Comparison of ENCODE assay signal across 17 cellular contexts in genomic region chr17:83109386-83109785, GRCh38. TPM values are rescaled to one million over a fixed set of nuclear protein-coding genes. Genes with fewer than 3 reads are reported as not detected.
DNase-seq lines count a peak whose midpoint lies in the region; ATAC-seq and TF ChIP-seq lines count a peak whose summit lies in the region.
"Had no signal": no experiment of that assay in that cellular context is flagged by ENCODE, and none has a peak within 500 bp of the region (broad histone marks: within the 10 kb centered on the region; RNA-seq: fewer than 3 reads in every experiment).

No MANE protein-coding gene starts in this region.

- H3K27me3 ChIP-seq in RWPE2 (ENCODE audit: insufficient read depth, poor library complexity, severe bottlenecking), result no peaks in the 10 kb centered on the region
- H3K27me3 ChIP-seq in esophagus muscularis mucosa, result peaks cover 0 to 19% (median 0%) of the 10 kb centered on the region in 4 donors
- no peaks in the 10 kb centered on the region for H3K27me3 ChIP-seq in osteoblast (ENCODE audit: insufficient read depth, low read length)
- H3K27me3 ChIP-seq in transverse colon, result peaks cover 44% of the 10 kb centered on the region

- no CpG with 5 or more reads among the region's 11 CpGs for WGBS in esophagus muscularis mucosa
- 73% methylated on average over 8 of the region's 11 CpGs; no CpG with 5 or more reads in 1 of the 2 donors for WGBS in transverse colon (ENCODE audit: low coverage in 1 of 2), 2 donors

- H3K9me3 Mint-ChIP-seq in progenitor cell of endocrine pancreas (ENCODE audit: low read depth), result peaks cover 5% of the 10 kb centered on the region
- H3K9me3 Mint-ChIP-seq: activated CD8-positive, alpha-beta T cell treated with anti-CD3 and anti-CD28 coated beads for 36 hours; activated naive CD4-positive, alpha-beta T cell treated with anti-CD3 and anti-CD28 coated beads for 36 hours; GM23338 had no signal

- TF ChIP-seq CTCF in RWPE2 (IDR thresholded peaks at IDR 0.05; ENCODE audit: poor library complexity, severe bottlenecking) (no peak), esophagus muscularis mucosa (IDR thresholded peaks at IDR 0.05) (no peak), osteoblast (IDR thresholded peaks at IDR 0.05; ENCODE audit: extremely low read depth, low read depth, low read length) (no peak), transverse colon (IDR thresholded peaks at IDR 0.05) (no peak), progenitor cell of endocrine pancreas (IDR thresholded peaks at IDR 0.05; ENCODE audit: unreplicated experiment) (no peak)

- peak overlapping the region; percentile 97 for H3K4me2 ChIP-seq in osteoblast (ENCODE audit: insufficient read depth, low read length)
- H3K4me2 ChIP-seq: GM23338 had no signal

- intact Hi-C loops in esophagus muscularis mucosa (cut with DNase I) (no loop called here), transverse colon (cut with DNase I; ENCODE audit: low total_unique reads) (no loop called here)

- peaks cover 15% of the 10 kb centered on the region for H3K27me3 Mint-ChIP-seq in progenitor cell of endocrine pancreas

- H3K79me2 ChIP-seq in osteoblast (ENCODE audit: insufficient read depth, low read length), result no peaks in the 10 kb centered on the region

- no peak overlapping the region for H3K4me3 Mint-ChIP-seq in progenitor cell of endocrine pancreas (ENCODE audit: low read depth)
- H3K4me3 Mint-ChIP-seq: activated CD8-positive, alpha-beta T cell treated with anti-CD3 and anti-CD28 coated beads for 36 hours; activated naive CD4-positive, alpha-beta T cell treated with anti-CD3 and anti-CD28 coated beads for 36 hours; GM23338; nephron progenitor cell had no signal

- TF ChIP-seq POLR2A in esophagus muscularis mucosa (IDR thresholded peaks at IDR 0.05; ENCODE audit: low read depth) (no peak), transverse colon (IDR thresholded peaks at IDR 0.05) (no peak)

- no peak for TF ChIP-seq EP300 in esophagus muscularis mucosa (IDR thresholded peaks at IDR 0.05)
- TF ChIP-seq EP300 in transverse colon (IDR thresholded peaks at IDR 0.05; ENCODE audit: low read depth), result no peak

- H3K36me3 ChIP-seq in RWPE2 (ENCODE audit: low read depth) (no peaks in the 10 kb centered on the region), esophagus muscularis mucosa (no peaks in the 10 kb centered on the region), osteoblast (ENCODE audit: insufficient read depth, low read length) (no peaks in the 10 kb centered on the region), transverse colon (no peaks in the 10 kb centered on the region)
- H3K36me3 ChIP-seq: prostate gland had no signal

- ATAC-seq in RWPE2 (ENCODE audit: low read depth) (no peak), HG03442 (IDR thresholded peaks at IDR 0.05; ENCODE audit: unreplicated experiment) (no peak)
- ATAC-seq: activated CD8-positive, alpha-beta T cell treated with anti-CD3 and anti-CD28 coated beads for 36 hours; GM23338 had no signal

- H3K4me3 ChIP-seq in RWPE2 (ENCODE audit: severe bottlenecking) (no peak overlapping the region), esophagus muscularis mucosa (peak overlapping the region in 3 of 4 donors; percentile 41 to 53 (median 49)), osteoblast (ENCODE audit: insufficient read depth, low read length) (no peak overlapping the region), transverse colon (no peak overlapping the region)
- H3K4me3 ChIP-seq: GM23338 had no signal

- H3K4me1 ChIP-seq in RWPE2 (ENCODE audit: insufficient read depth, poor library complexity, severe bottlenecking), result peaks cover 17% of the 10 kb centered on the region
- H3K4me1 ChIP-seq in esophagus muscularis mucosa, result peaks cover 22 to 59% (median 47%) of the 10 kb centered on the region in 4 donors
- peaks cover 22% of the 10 kb centered on the region for H3K4me1 ChIP-seq in osteoblast (ENCODE audit: insufficient read depth, low read length)
- peaks cover 12 to 19% (median 15%) of the 10 kb centered on the region in 4 donors for H3K4me1 ChIP-seq in transverse colon

- H3K27ac Mint-ChIP-seq in progenitor cell of endocrine pancreas, result no peak overlapping the region
- H3K27ac Mint-ChIP-seq: activated CD8-positive, alpha-beta T cell treated with anti-CD3 and anti-CD28 coated beads for 36 hours; activated naive CD4-positive, alpha-beta T cell treated with anti-CD3 and anti-CD28 coated beads for 36 hours; GM23338; nephron progenitor cell had no signal

- H3K4me1 Mint-ChIP-seq in progenitor cell of endocrine pancreas (ENCODE audit: low read depth), result peaks cover 12% of the 10 kb centered on the region

- no peak for DNase-seq in RWPE2 (ENCODE audit: low spot score)
- DNase-seq in esophagus muscularis mucosa (ENCODE audit: extremely low spot score), result no peak
- DNase-seq in osteoblast (ENCODE audit: insufficient read length, low spot score, missing footprints), result no peak
- DNase-seq in transverse colon, result no peak
- no peak for DNase-seq in DMS114 treated with DMSO at 0.1 percent for 48 hours (lab: John Stamatoyannopoulos, UW; ENCODE audit: unreplicated experiment)
- DNase-seq in progenitor cell of endocrine pancreas (ENCODE audit: low spot score, unreplicated experiment), result no peak
- DNase-seq: activated CD8-positive, alpha-beta T cell treated with anti-CD3 and anti-CD28 coated beads for 36 hours; activated naive CD4-positive, alpha-beta T cell treated with anti-CD3 and anti-CD28 coated beads for 36 hours; activated T-cell treated with anti-CD3 and anti-CD28 coated beads, Interleukin-2, amount 50 U/mL, for 1 hour; hypothalamus; NCI-H1417 treated with DMSO at 0.1 percent for 48 hours; NCI-H524; nephron progenitor cell; T-helper 9 cell had no signal

- no peaks in the 10 kb centered on the region for H4K20me1 ChIP-seq in osteoblast (ENCODE audit: insufficient read depth, low read length)

- H3K27ac ChIP-seq in RWPE2 (ENCODE audit: poor library complexity, severe bottlenecking) (peak overlapping the region; percentile 88), esophagus muscularis mucosa (replicated peaks in 1 of 4) (peak overlapping the region; percentile 64 to 80 (median 77)), osteoblast (ENCODE audit: low read depth, low read length) (peak overlapping the region; percentile 94), transverse colon (peak overlapping the region; percentile 20 to 69 (median 58))
- H3K27ac ChIP-seq: prostate gland had no signal

- in situ Hi-C loops in transverse colon (cut with MboI; ENCODE audit: low pct_ligation_motif_present in 1 of 4, low pct_unique_long_range_greater_than_20kb in 1 of 4, low sequenced_read_pairs in 3 of 4), result no loop called here

- H3K9me3 ChIP-seq in RWPE2 (ENCODE audit: severe bottlenecking), result no peaks in the 10 kb centered on the region
- H3K9me3 ChIP-seq in esophagus muscularis mucosa, result no peaks in the 10 kb centered on the region
- peaks cover 4% of the 10 kb centered on the region for H3K9me3 ChIP-seq in osteoblast (ENCODE audit: low read depth, low read length)
- no peaks in the 10 kb centered on the region for H3K9me3 ChIP-seq in transverse colon
- H3K9me3 ChIP-seq: prostate gland had no signal

- H2AFZ ChIP-seq in osteoblast (ENCODE audit: low read length), result no peak overlapping the region
- H2AFZ ChIP-seq: GM23338 had no signal

- peaks cover 1% of the 10 kb centered on the region for H3K36me3 Mint-ChIP-seq in progenitor cell of endocrine pancreas (ENCODE audit: insufficient read depth)

RNA-seq across cellular contexts. Expression of gene METRNL, which starts 30.0 kb away (rescaled TPM):
- total RNA-seq in esophagus muscularis mucosa (100 to 1,000 TPM in 1 of 4 donors, 10 to 100 TPM in 3; 36.5 to 124 (median 61.5) TPM), osteoblast (137 and 140 TPM in 2 replicates), transverse colon (100 to 1,000 TPM in 2 of 4 donors, 10 to 100 TPM in 2; 46.8 to 325 (median 112) TPM), progenitor cell of endocrine pancreas (54.6 and 56.2 TPM in 2 replicates)

Comparison
In these comparisons a context has a peak if more than half of its experiments do, and no peak if none do; other contexts are left out.
1. H3K4me3 ChIP-seq: peak in esophagus muscularis mucosa (3 of 4); none in RWPE2 (single experiment), osteoblast (single experiment) and transverse colon (0 of 4).
2. Peak in every context shown above with its lines, with median percentiles within 50 percentile points of each other: H3K27ac ChIP-seq.